18 cellular contexts compared by ENCODE assay signal in the genomic region with DNA sequence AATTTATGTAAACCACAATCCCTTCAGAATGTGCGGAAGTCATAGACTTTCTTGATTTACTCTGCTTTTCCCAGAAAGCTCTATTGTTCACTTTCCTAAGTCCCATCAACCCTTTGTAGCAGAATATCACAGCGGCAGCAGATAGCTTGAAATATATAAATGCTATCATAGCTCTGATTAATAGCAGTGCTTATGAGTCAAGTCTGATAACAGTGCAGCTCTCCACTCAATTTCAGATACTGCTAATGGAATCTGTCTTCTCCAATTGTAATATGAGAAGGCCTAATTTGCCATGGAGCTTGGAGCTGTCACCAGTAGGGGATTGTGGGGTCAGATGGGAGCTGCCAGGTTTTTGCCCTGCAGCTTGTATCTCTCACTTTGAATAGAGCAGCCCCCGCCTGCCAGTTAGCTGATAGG. TPM values are rescaled to one million over a fixed set of nuclear protein-coding genes. Genes with fewer than 3 reads are reported as not detected.
A peak's percentile ranks its signal among the peaks of the same experiment; 100 is the strongest.
DNase-seq lines count a peak whose midpoint lies in the region; ATAC-seq and TF ChIP-seq lines count a peak whose summit lies in the region.
"Had no signal": no experiment of that assay in that cellular context is flagged by ENCODE, and none has a peak within 500 bp of the region (broad histone marks: within the 10 kb centered on the region; RNA-seq: fewer than 3 reads in every experiment).

No MANE protein-coding gene starts in this region.

- no peak overlapping the region for H3K14ac ChIP-seq in neuronal stem cell (ENCODE audit: low read length)

- H3K4me1 Mint-ChIP-seq in glutamatergic neuron (ENCODE audit: low read depth, unreplicated experiment) = peaks cover 25% of the 10 kb centered on the region
- peaks cover 0 to 3% of the 10 kb centered on the region in 2 donors for H3K4me1 Mint-ChIP-seq in effector memory CD8-positive, alpha-beta T cell (ENCODE audit: low read depth in 2 of 2)
- peaks cover 2% of the 10 kb centered on the region for H3K4me1 Mint-ChIP-seq in activated naive CD4-positive, alpha-beta T cell treated with anti-CD3 and anti-CD28 coated beads for 36 hours (ENCODE audit: low read depth)

- no peak overlapping the region for H2BK120ac ChIP-seq in neuronal stem cell (ENCODE audit: low read depth, low read length)

- no peak overlapping the region for H3K4me3 ChIP-seq in neuronal stem cell (ENCODE audit: low read length in 2 of 2)
- H3K4me3 ChIP-seq: prostate gland, uterus had no signal

- no peaks in the 10 kb centered on the region for H3K79me1 ChIP-seq in neuronal stem cell (ENCODE audit: low read depth, low read length)

- H3K4me2 ChIP-seq in neuronal stem cell (ENCODE audit: insufficient read depth, low read length, poor library complexity, severe bottlenecking) = peak overlapping the region; percentile 22

- intact Hi-C loops in activated naive CD4-positive, alpha-beta T cell treated with anti-CD3 and anti-CD28 coated beads for 36 hours (cut with micrococcal nuclease) = no loop called here

- no CpG with 5 or more reads among the region's 3 CpGs for WGBS in neuronal stem cell (ENCODE audit: extremely low coverage in 2 of 2, insufficient read length in 2 of 2, insufficient replicate concordance in 1 of 2), 2 donors

- H3K4ac ChIP-seq in neuronal stem cell (ENCODE audit: low read length) = no peak overlapping the region

- no peak overlapping the region for H3K23ac ChIP-seq in neuronal stem cell (ENCODE audit: low read depth, low read length, poor library complexity)

- peak overlapping the region; percentile 39 for H3K27ac ChIP-seq in neuronal stem cell (replicated peaks; ENCODE audit: low read length)
- H3K27ac ChIP-seq: prostate gland, uterus had no signal

- no peaks in the 10 kb centered on the region for H3K9me3 ChIP-seq in neuronal stem cell (replicated peaks in 1 of 2; ENCODE audit: control insufficient read depth in 2 of 2, insufficient read depth in 1 of 2, low read depth in 1 of 2, low read length in 2 of 2)
- H3K9me3 ChIP-seq: prostate gland, uterus had no signal

- peaks cover 0 to 4% of the 10 kb centered on the region in 2 donors for H3K4me1 ChIP-seq in neuronal stem cell (ENCODE audit: control insufficient read depth in 2 of 2, insufficient read depth in 1 of 2, low read depth in 1 of 2, low read length in 2 of 2)
- H3K4me1 ChIP-seq: prostate gland, uterus had no signal

- no peak overlapping the region for H4K91ac ChIP-seq in neuronal stem cell (ENCODE audit: low read depth, low read length, poor library complexity)

- CTCF ChIA-PET in activated naive CD4-positive, alpha-beta T cell treated with anti-CD3 and anti-CD28 coated beads for 36 hours (lab: Charles Lee) = interaction anchor here (0.7 to 1.9 kb wide), 3 partner anchors 9 to 99 kb away, joined by 4 read pairs; no protein-coding TSS in a partner anchor

- no peaks in the 10 kb centered on the region for H3K9me3 Mint-ChIP-seq in glutamatergic neuron (ENCODE audit: unreplicated experiment)
- H3K9me3 Mint-ChIP-seq in effector memory CD8-positive, alpha-beta T cell = no peaks in the 10 kb centered on the region
- no peaks in the 10 kb centered on the region for H3K9me3 Mint-ChIP-seq in activated naive CD4-positive, alpha-beta T cell treated with anti-CD3 and anti-CD28 coated beads for 36 hours
- H3K9me3 Mint-ChIP-seq: CD4-positive, alpha-beta memory T cell had no signal

- no peaks in the 10 kb centered on the region for H3K36me3 Mint-ChIP-seq in glutamatergic neuron (ENCODE audit: unreplicated experiment)
- H3K36me3 Mint-ChIP-seq in effector memory CD8-positive, alpha-beta T cell (ENCODE audit: insufficient read depth) = peaks cover 19% of the 10 kb centered on the region
- peaks cover 9% of the 10 kb centered on the region for H3K36me3 Mint-ChIP-seq in activated naive CD4-positive, alpha-beta T cell treated with anti-CD3 and anti-CD28 coated beads for 36 hours (ENCODE audit: low read depth)

- H2AFZ ChIP-seq in neuronal stem cell (ENCODE audit: low read length) = no peak overlapping the region

- no peak overlapping the region for H4K8ac ChIP-seq in neuronal stem cell (ENCODE audit: low read depth, low read length)

- peaks cover 0 to 42% of the 10 kb centered on the region in 2 donors for H3K36me3 ChIP-seq in neuronal stem cell (replicated peaks in 1 of 2; ENCODE audit: control insufficient read depth in 2 of 2, insufficient read depth in 2 of 2, low read length in 2 of 2)
- H3K36me3 ChIP-seq: prostate gland, uterus had no signal

- ATAC-seq in effector memory CD8-positive, alpha-beta T cell (replicated peaks) = no peak
- no peak for ATAC-seq in GM18909 (IDR thresholded peaks at IDR 0.05; ENCODE audit: poor library complexity, unreplicated experiment)
- ATAC-seq: left colon had no signal

- H3K18ac ChIP-seq in neuronal stem cell (ENCODE audit: low read length) = no peak overlapping the region

- peak overlapping the region; percentile 70 for H3K4me3 Mint-ChIP-seq in glutamatergic neuron (ENCODE audit: unreplicated experiment)
- H3K4me3 Mint-ChIP-seq in effector memory CD8-positive, alpha-beta T cell = no peak overlapping the region
- no peak overlapping the region for H3K4me3 Mint-ChIP-seq in activated naive CD4-positive, alpha-beta T cell treated with anti-CD3 and anti-CD28 coated beads for 36 hours
- H3K4me3 Mint-ChIP-seq: CD4-positive, alpha-beta memory T cell had no signal

- H3K27me3 ChIP-seq in neuronal stem cell (ENCODE audit: control insufficient read depth in 3 of 3, insufficient read depth in 3 of 3, low read depth in 1 of 3, low read length in 3 of 3) = no peaks in the 10 kb centered on the region
- H3K27me3 ChIP-seq: uterus had no signal

- no peak overlapping the region for H2BK15ac ChIP-seq in neuronal stem cell (ENCODE audit: low read length)

- H2BK12ac ChIP-seq in neuronal stem cell (ENCODE audit: low read length) = no peak overlapping the region

- peak overlapping the region; percentile 87 for H3K27ac Mint-ChIP-seq in glutamatergic neuron (ENCODE audit: unreplicated experiment)
- no peak overlapping the region for H3K27ac Mint-ChIP-seq in effector memory CD8-positive, alpha-beta T cell
- no peak overlapping the region for H3K27ac Mint-ChIP-seq in activated naive CD4-positive, alpha-beta T cell treated with anti-CD3 and anti-CD28 coated beads for 36 hours
- H3K27ac Mint-ChIP-seq: CD4-positive, alpha-beta memory T cell had no signal

- DNase-seq in NCI-H748 (lab: John Stamatoyannopoulos, UW; ENCODE audit: unreplicated experiment) (peak; percentile 66), NCI-H748 treated with DMSO at 0.1 percent for 48 hours (lab: John Stamatoyannopoulos, UW) (no peak), NCI-H526 (lab: John Stamatoyannopoulos, UW) (peak; percentile 3 to 59), glutamatergic neuron (peak; percentile 70), neuronal stem cell (ENCODE audit: low spot score) (peak; percentile 42)
- no peak for DNase-seq in effector memory CD8-positive, alpha-beta T cell
- DNase-seq in activated naive CD4-positive, alpha-beta T cell treated with anti-CD3 and anti-CD28 coated beads for 36 hours = no peak
- DNase-seq: ACHN; activated gamma-delta T cell treated with Interleukin-2 at 50 U/mL for 16 hours; CD4-positive, alpha-beta memory T cell; dermis blood vessel endothelial cell; hippocampal formation; Karpas-422; left colon; OCI-M1; uterus had no signal

- H3K27me3 Mint-ChIP-seq in glutamatergic neuron (ENCODE audit: unreplicated experiment) = no peaks in the 10 kb centered on the region
- H3K27me3 Mint-ChIP-seq in effector memory CD8-positive, alpha-beta T cell = no peaks in the 10 kb centered on the region
- no peaks in the 10 kb centered on the region for H3K27me3 Mint-ChIP-seq in activated naive CD4-positive, alpha-beta T cell treated with anti-CD3 and anti-CD28 coated beads for 36 hours (ENCODE audit: low read depth)
- H3K27me3 Mint-ChIP-seq: CD4-positive, alpha-beta memory T cell had no signal

- no peak overlapping the region for H2AK5ac ChIP-seq in neuronal stem cell (ENCODE audit: low read depth, low read length)

- no peak overlapping the region for H3K9ac ChIP-seq in neuronal stem cell (ENCODE audit: low read depth, low read length, poor library complexity)

- no peak for TF ChIP-seq CTCF in glutamatergic neuron (IDR thresholded peaks at IDR 0.05; ENCODE audit: partially characterized antibody, unreplicated experiment)

- no peak overlapping the region for H2BK5ac ChIP-seq in neuronal stem cell (ENCODE audit: low read length)

RNA-seq across cellular contexts. Expression of a gene that starts 10.9 kb away (rescaled TPM):
- total RNA-seq in glutamatergic neuron (ENCODE audit: unreplicated experiment) = 35.4 TPM
- polyA plus RNA-seq in neuronal stem cell (2013, experiment 1 of 2) = 14.4 TPM
- polyA plus RNA-seq in neuronal stem cell (2013, experiment 2 of 2) = 13.9 TPM
- 10 to 100 TPM in 1 of 2 experiments, 1 to 10 TPM in 1; 9.6 to 11.9 TPM for total RNA-seq in activated naive CD4-positive, alpha-beta T cell treated with anti-CD3 and anti-CD28 coated beads for 36 hours

Comparison
In these comparisons a context has a peak if more than half of its experiments do, and no peak if none do; other contexts are left out.
1. DNase-seq: peak in NCI-H748 (single experiment), NCI-H526 (2 of 2), glutamatergic neuron (single experiment) and neuronal stem cell (single experiment); none in NCI-H748 treated with DMSO at 0.1 percent for 48 hours (single experiment), effector memory CD8-positive, alpha-beta T cell (0 of 3) and activated naive CD4-positive, alpha-beta T cell treated with anti-CD3 and anti-CD28 coated beads for 36 hours (single experiment).